8 cellular contexts compared by ENCODE assay signal in the genomic region with DNA sequence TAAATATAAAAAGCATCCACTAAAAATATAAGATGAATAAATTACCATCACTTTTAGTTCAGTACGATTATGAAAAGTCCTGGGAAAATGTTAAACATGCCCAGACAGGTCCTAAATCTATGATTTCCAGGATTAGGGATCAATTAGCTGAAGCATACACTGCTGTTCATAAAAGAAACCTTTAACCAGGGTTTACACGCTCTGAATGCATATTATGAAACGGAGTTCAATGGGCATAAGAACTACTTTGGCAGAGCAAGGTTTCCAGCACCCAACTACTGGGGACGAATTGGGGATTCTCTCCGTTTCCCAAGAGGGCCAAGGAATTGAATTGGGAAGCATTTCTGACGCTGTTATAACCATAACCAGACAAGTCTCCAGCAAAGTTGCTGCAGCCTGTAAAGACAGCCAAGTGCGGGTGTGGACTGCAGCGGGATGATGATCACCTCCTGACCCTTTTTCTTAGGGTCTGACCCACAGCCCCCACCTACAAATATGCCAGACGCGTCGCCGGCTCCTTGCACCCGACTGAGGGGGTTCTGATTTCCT. TPM values are rescaled to one million over a fixed set of nuclear protein-coding genes. Genes with fewer than 3 reads are reported as not detected.
DNase-seq lines count a peak whose midpoint lies in the region; ATAC-seq and TF ChIP-seq lines count a peak whose summit lies in the region.

No MANE protein-coding gene starts in this region.

- H3K4me1 ChIP-seq in DOHH2 (ENCODE audit: control insufficient read depth, low read length) (peaks cover 34% of the 10 kb centered on the region), OCI-LY1 (ENCODE audit: insufficient read depth, low read length, severe bottlenecking) (peaks cover 30% of the 10 kb centered on the region), endocrine pancreas (ENCODE audit: control insufficient read depth, insufficient read depth, low read length) (peaks cover 23% of the 10 kb centered on the region)

- H4K20me1 ChIP-seq in DOHH2 (ENCODE audit: control insufficient read depth, insufficient read depth, low read depth, low read length) (peaks cover 5% of the 10 kb centered on the region; the same call in 1 of the 2 replicates), OCI-LY1 (ENCODE audit: insufficient read depth, low read length) (no peaks in the 10 kb centered on the region)

- H3K4me2 ChIP-seq in DOHH2 (ENCODE audit: low read length) (peak overlapping the region; percentile 95), OCI-LY1 (ENCODE audit: low read length) (peak overlapping the region; percentile 97)

- H3K9ac ChIP-seq in OCI-LY1 (ENCODE audit: low read length) (peak overlapping the region; percentile 70; the same call in 1 of the 2 replicates), endocrine pancreas (ENCODE audit: control insufficient read depth, insufficient read depth, low read length) (peak overlapping the region; percentile 77)

- no peak overlapping the region for H2AFZ ChIP-seq in OCI-LY1 (ENCODE audit: low read length)

- H3K79me2 ChIP-seq in DOHH2 (ENCODE audit: control insufficient read depth, low read length) (peaks cover 31% of the 10 kb centered on the region), OCI-LY1 (ENCODE audit: insufficient read depth, low read length) (no peaks in the 10 kb centered on the region)

- TF ChIP-seq CTCF in DOHH2 (IDR thresholded peaks at IDR 0.05; ENCODE audit: low read depth, low read length, poor library complexity, severe bottlenecking) (no peak), OCI-LY1 (IDR thresholded peaks at IDR 0.05; ENCODE audit: low read length) (no peak)

- H3K9me3 ChIP-seq in DOHH2 (ENCODE audit: control insufficient read depth, insufficient read depth, low read length) (no peaks in the 10 kb centered on the region), OCI-LY1 (ENCODE audit: low read length) (no peaks in the 10 kb centered on the region), endocrine pancreas (ENCODE audit: control insufficient read depth, low read length) (no peaks in the 10 kb centered on the region)

- no peak for ATAC-seq in left lobe of liver
- ATAC-seq in GM21515 (IDR thresholded peaks at IDR 0.05; ENCODE audit: unreplicated experiment): no peak

- H3K27ac ChIP-seq in DOHH2 (ENCODE audit: low read depth, low read length): no peak overlapping the region
- no peak overlapping the region for H3K27ac ChIP-seq in OCI-LY1 (ENCODE audit: low read depth, low read length, poor library complexity, severe bottlenecking)

- no peaks in the 10 kb centered on the region for H3K27me3 ChIP-seq in DOHH2 (ENCODE audit: control insufficient read depth, low read length)
- H3K27me3 ChIP-seq in OCI-LY1 (ENCODE audit: insufficient read depth, low read length): no peaks in the 10 kb centered on the region
- no peaks in the 10 kb centered on the region for H3K27me3 ChIP-seq in endocrine pancreas (ENCODE audit: control insufficient read depth, insufficient read depth, low read length)

- H3K4me3 ChIP-seq in DOHH2 (ENCODE audit: low read length) (peak overlapping the region; percentile 98), OCI-LY1 (ENCODE audit: low read depth, low read length, poor library complexity, severe bottlenecking) (peak overlapping the region; percentile 81), endocrine pancreas (ENCODE audit: control insufficient read depth, insufficient read depth, low read length) (peak overlapping the region; percentile 94)

- peaks cover 7% of the 10 kb centered on the region for H3F3A ChIP-seq in DOHH2 (ENCODE audit: control insufficient read depth, insufficient read depth)
- no peaks in the 10 kb centered on the region for H3F3A ChIP-seq in OCI-LY1 (ENCODE audit: insufficient read depth, low read length)

- DNase-seq in occipital lobe (lab: John Stamatoyannopoulos, UW): peak; percentile 32
- no peak for DNase-seq in HCEC 1CT
- no peak for DNase-seq in left lobe of liver (ENCODE audit: low spot score)
- DNase-seq in activated CD4-positive, CD25-positive, alpha-beta regulatory T cell treated with anti-CD3 and anti-CD28 coated beads, Interleukin-2, amount 50 U/mL, for 72 hours: no peak

- no peaks in the 10 kb centered on the region for H3K9me2 ChIP-seq in DOHH2 (replicated peaks; ENCODE audit: control insufficient read depth, low read length)
- H3K9me2 ChIP-seq in OCI-LY1 (ENCODE audit: low read depth, low read length): no peaks in the 10 kb centered on the region

- H3K36me3 ChIP-seq in DOHH2 (ENCODE audit: control insufficient read depth, low read length): peaks cover 23% of the 10 kb centered on the region
- peaks cover 4% of the 10 kb centered on the region; the same call in 1 of the 2 replicates for H3K36me3 ChIP-seq in OCI-LY1 (ENCODE audit: insufficient read depth, low read length)
- H3K36me3 ChIP-seq in endocrine pancreas (ENCODE audit: control insufficient read depth, insufficient read depth, low read length): no peaks in the 10 kb centered on the region

RNA-seq across cellular contexts. Expression of gene SLC30A1, which starts 1.6 kb away (rescaled TPM):
- total RNA-seq in occipital lobe: 21.8 TPM
- total RNA-seq in left lobe of liver: 48.6 TPM
